In genomic region chr9:83629433-83630104, GRCh38 we compare ENCODE assay signal across 1 cellular context.
TF ChIP-seq lines count a peak whose summit lies in the region.

No MANE protein-coding gene starts in this region.

TF ChIP-seq in HepG2, 621 proteins besides CTCF, POLR2A, EP300 and RAD21 (continued from another document and continues in another):
- TF ChIP-seq POGK (CRISPR knock-in tag; conservative IDR thresholded peaks at IDR 0.05) (no peak), GZF1 (CRISPR knock-in tag; IDR thresholded peaks at IDR 0.05) (no peak), ZC3H4 (CRISPR knock-in tag; IDR thresholded peaks at IDR 0.05; ENCODE audit: borderline replicate concordance) (no peak), TEAD2 (CRISPR knock-in tag; IDR thresholded peaks at IDR 0.05) (no peak), ZFX (CRISPR knock-in tag; IDR thresholded peaks at IDR 0.05; ENCODE audit: low read depth) (peak; percentile 88), ZNF724P (CRISPR knock-in tag; IDR thresholded peaks at IDR 0.05; ENCODE audit: borderline replicate concordance) (no peak), GTF2F1 (IDR thresholded peaks at IDR 0.05; ENCODE audit: low read length) (no peak), THAP8 (CRISPR knock-in tag; IDR thresholded peaks at IDR 0.05; ENCODE audit: borderline replicate concordance) (no peak), WIZ (CRISPR knock-in tag; IDR thresholded peaks at IDR 0.05) (peak; percentile 83; the same call in 1 of the 2 replicates), DNMT1 (CRISPR knock-in tag; IDR thresholded peaks at IDR 0.05) (0 out of 2 replicates have a peak, but pooled peaks have one; percentile 67), FOXC1 (CRISPR knock-in tag; IDR thresholded peaks at IDR 0.05; ENCODE audit: borderline replicate concordance) (no peak), ZKSCAN1 (IDR thresholded peaks at IDR 0.05; ENCODE audit: low read length) (no peak), FOXO4 (CRISPR knock-in tag; conservative IDR thresholded peaks at IDR 0.05) (0 out of 2 replicates have a peak, but pooled peaks have one; percentile 51), NFE2 (CRISPR knock-in tag; IDR thresholded peaks at IDR 0.05) (no peak), JARID2 (CRISPR knock-in tag; IDR thresholded peaks at IDR 0.05; ENCODE audit: insufficient replicate concordance) (no peak), KDM3A (CRISPR knock-in tag; IDR thresholded peaks at IDR 0.05; ENCODE audit: low read depth) (peak; percentile 35; the same call in 1 of the 2 replicates), PCBP2 (optimal IDR thresholded peaks at IDR 0.05; ENCODE audit: low read depth, low read length, poor library complexity, severe bottlenecking) (no peak), ATF4 (CRISPR knock-in tag; IDR thresholded peaks at IDR 0.05) (no peak), HNRNPH1 (optimal IDR thresholded peaks at IDR 0.05; ENCODE audit: low read depth, low read length) (no peak), FOXK2 (IDR thresholded peaks at IDR 0.05) (peak; percentile 78), ELK4 (CRISPR knock-in tag; IDR thresholded peaks at IDR 0.05; ENCODE audit: borderline replicate concordance) (no peak), ZHX1 (CRISPR knock-in tag; IDR thresholded peaks at IDR 0.05; ENCODE audit: low read depth) (no peak; the same call in 1 of the 2 replicates), ZNF496 (CRISPR knock-in tag; IDR thresholded peaks at IDR 0.05; ENCODE audit: insufficient replicate concordance) (no peak), MYC (CRISPR knock-in tag; IDR thresholded peaks at IDR 0.05; ENCODE audit: borderline replicate concordance) (no peak; the same call in 1 of the 2 replicates), CERS6 (CRISPR knock-in tag; IDR thresholded peaks at IDR 0.05) (no peak), ZBTB33 (CRISPR knock-in tag; IDR thresholded peaks at IDR 0.05) (peak; percentile 65; the same call in 1 of the 2 replicates), ZNF788 (CRISPR knock-in tag; IDR thresholded peaks at IDR 0.05; ENCODE audit: borderline replicate concordance) (peak; percentile 17; the same call in 1 of the 2 replicates), CENPBD1 (CRISPR knock-in tag; IDR thresholded peaks at IDR 0.05; ENCODE audit: borderline replicate concordance, low read depth) (no peak), ARID2 (CRISPR knock-in tag; IDR thresholded peaks at IDR 0.05; ENCODE audit: borderline replicate concordance) (no peak), ZSCAN29 (CRISPR knock-in tag; conservative IDR thresholded peaks at IDR 0.05) (no peak; the same call in 1 of the 2 replicates), DMTF1 (CRISPR knock-in tag; IDR thresholded peaks at IDR 0.05) (no peak), SRSF1 (optimal IDR thresholded peaks at IDR 0.05; ENCODE audit: low read depth, low read length) (no peak), ZNF430 (CRISPR knock-in tag; IDR thresholded peaks at IDR 0.05) (no peak), ZNF354B (CRISPR knock-in tag; IDR thresholded peaks at IDR 0.05) (peak; percentile 44; the same call in 1 of the 2 replicates), MED1 (CRISPR knock-in tag; IDR thresholded peaks at IDR 0.05) (no peak; the same call in none of the 2 replicates), SMYD3 (CRISPR knock-in tag; IDR thresholded peaks at IDR 0.05) (0 out of 2 replicates have a peak, but pooled peaks have one; percentile 20), ZSCAN12 (CRISPR knock-in tag; IDR thresholded peaks at IDR 0.05) (no peak), JUND (CRISPR knock-in tag; IDR thresholded peaks at IDR 0.05) (no peak), RFX1 (IDR thresholded peaks at IDR 0.05) (no peak), ZNF589 (CRISPR knock-in tag; conservative IDR thresholded peaks at IDR 0.05) (no peak), THAP9 (CRISPR knock-in tag; IDR thresholded peaks at IDR 0.05; ENCODE audit: borderline replicate concordance) (no peak), ZNF510 (CRISPR knock-in tag; IDR thresholded peaks at IDR 0.05; ENCODE audit: low read depth) (no peak), EED (CRISPR knock-in tag; IDR thresholded peaks at IDR 0.05) (no peak), ZNF546 (CRISPR knock-in tag; conservative IDR thresholded peaks at IDR 0.05) (no peak)
